Comparison of ENCODE assay signal across 11 cellular contexts in genomic region chr5:9851458-9851857, GRCh38.
DNase-seq lines count a peak whose midpoint lies in the region; TF ChIP-seq lines count a peak whose summit lies in the region.
"Had no signal": no experiment of that assay in that cellular context is flagged by ENCODE, and none has a peak within 500 bp of the region (broad histone marks: within the 10 kb centered on the region; RNA-seq: fewer than 3 reads in every experiment).

No MANE protein-coding gene starts in this region.

- no peak overlapping the region for H2BK15ac ChIP-seq in mesenchymal stem cell (ENCODE audit: low read depth, poor library complexity, severe bottlenecking)

- H3K23ac ChIP-seq in mesenchymal stem cell (ENCODE audit: low read length in 2 of 2) = no peak overlapping the region

- H3K36me3 ChIP-seq in mesenchymal stem cell (ENCODE audit: control insufficient read depth in 1 of 2, insufficient read depth in 2 of 2, low read depth in 1 of 2, low read length in 2 of 2) = no peaks in the 10 kb centered on the region
- H3K36me3 ChIP-seq in OCI-LY7 (ENCODE audit: insufficient read depth, low read length) = no peaks in the 10 kb centered on the region

- no peak overlapping the region for H3K4ac ChIP-seq in mesenchymal stem cell (ENCODE audit: low read depth in 1 of 2, low read length in 2 of 2)

- no peak overlapping the region for H3K9ac ChIP-seq in mesenchymal stem cell (ENCODE audit: low read length)

- no peaks in the 10 kb centered on the region for H4K20me1 ChIP-seq in OCI-LY7 (ENCODE audit: insufficient read depth, low read length)

- H3K4me1 ChIP-seq in mesenchymal stem cell (ENCODE audit: control insufficient read depth, insufficient read depth, low read depth, low read length) (no peaks in the 10 kb centered on the region), OCI-LY7 (ENCODE audit: insufficient read depth, low read length, poor library complexity, severe bottlenecking) (no peaks in the 10 kb centered on the region)

- peaks cover 5% of the 10 kb centered on the region for H3K9me3 ChIP-seq in mesenchymal stem cell (ENCODE audit: control insufficient read depth, low read length)
- H3K9me3 ChIP-seq in OCI-LY7 (ENCODE audit: low read length) = no peaks in the 10 kb centered on the region

- H3K79me1 ChIP-seq in mesenchymal stem cell (replicated peaks; ENCODE audit: low read length, poor library complexity, severe bottlenecking) = no peaks in the 10 kb centered on the region

- H2AK5ac ChIP-seq in mesenchymal stem cell (ENCODE audit: low read length, severe bottlenecking) = no peak overlapping the region

- no peak overlapping the region for H2BK120ac ChIP-seq in mesenchymal stem cell (ENCODE audit: low read depth, low read length)

- DNase-seq in AG10803 (ENCODE audit: low read depth) = peak; percentile 96
- DNase-seq in LHCN-M2 (ENCODE audit: low read depth) = peak; percentile 94
- DNase-seq in cardiac fibroblast (ENCODE audit: low read depth in 2 of 2) = peak; percentile 65 to 89
- DNase-seq in mesenchymal stem cell = peak; percentile 49
- DNase-seq in OCI-LY7 (ENCODE audit: low spot score) = no peak
- DNase-seq in SIG-M5 (lab: John Stamatoyannopoulos, UW) = no peak
- DNase-seq in stimulated activated CD8-positive, alpha-beta memory T cell treated with anti-CD3 and anti-CD28 coated beads, Interleukin-4, amount 100 ng/mL, for 48 hours = no peak
- DNase-seq in LoVo (ENCODE audit: low spot score) = no peak
- DNase-seq: foreskin melanocyte, naive B cell, NCI-H2107 had no signal

- H2AFZ ChIP-seq in mesenchymal stem cell (ENCODE audit: low read depth, low read length) (no peak overlapping the region), OCI-LY7 (ENCODE audit: low read length) (no peak overlapping the region)

- H4K91ac ChIP-seq in mesenchymal stem cell (ENCODE audit: low read length) = no peak overlapping the region

- H3K14ac ChIP-seq in mesenchymal stem cell (ENCODE audit: low read length in 2 of 2) = no peak overlapping the region

- no peak overlapping the region for H3K4me3 ChIP-seq in AG10803 (ENCODE audit: low read length)
- H3K4me3 ChIP-seq in cardiac fibroblast (replicated peaks in 1 of 2; ENCODE audit: low read depth in 2 of 2, low read length in 2 of 2) = no peak overlapping the region
- H3K4me3 ChIP-seq in mesenchymal stem cell (ENCODE audit: insufficient read depth in 1 of 2, low read depth in 1 of 2, low read length in 2 of 2) = no peak overlapping the region
- no peak overlapping the region for H3K4me3 ChIP-seq in OCI-LY7 (ENCODE audit: low read depth, low read length, poor library complexity, severe bottlenecking)

- no peak overlapping the region for H4K8ac ChIP-seq in mesenchymal stem cell (ENCODE audit: low read length)

- H2BK5ac ChIP-seq in mesenchymal stem cell (ENCODE audit: low read depth, low read length, poor library complexity, severe bottlenecking) = no peak overlapping the region

- H3K4me2 ChIP-seq in mesenchymal stem cell (ENCODE audit: low read length, poor library complexity, severe bottlenecking) (no peak overlapping the region), OCI-LY7 (ENCODE audit: low read length) (no peak overlapping the region)

- no peaks in the 10 kb centered on the region for H3K9me2 ChIP-seq in OCI-LY7 (ENCODE audit: insufficient read depth, low read length)

- no peak overlapping the region for H2BK12ac ChIP-seq in mesenchymal stem cell (ENCODE audit: low read length in 2 of 2)

- TF ChIP-seq CTCF in AG10803 (conservative IDR thresholded peaks at IDR 0.05; ENCODE audit: low read length) (peak; percentile 51), cardiac fibroblast (IDR thresholded peaks at IDR 0.05; ENCODE audit: low read depth, low read length) (peak; percentile 57), OCI-LY7 (conservative IDR thresholded peaks at IDR 0.05; ENCODE audit: low read length) (no peak)

- no peak overlapping the region for H3K27ac ChIP-seq in mesenchymal stem cell (ENCODE audit: low read length, poor library complexity, severe bottlenecking)
- H3K27ac ChIP-seq in OCI-LY7 (ENCODE audit: low read depth, low read length, poor library complexity, severe bottlenecking) = no peak overlapping the region

- POLR2A ChIA-PET in OCI-LY7 (lab: Charles Lee) = interaction anchor here (1.2 kb wide), 1 partner anchor 19 kb away, joined by 3 read pairs; no protein-coding TSS in a partner anchor

- CTCF ChIA-PET in OCI-LY7 (lab: Charles Lee; ENCODE audit: unreplicated experiment) = no interaction called here

- BruUV-seq in OCI-LY7 (replicated peaks; lab: Mats Ljungman, UMichigan) = no TSS peak

- H3K79me2 ChIP-seq in OCI-LY7 (ENCODE audit: insufficient read depth, low read depth, low read length) = no peaks in the 10 kb centered on the region

- H3K18ac ChIP-seq in mesenchymal stem cell (ENCODE audit: low read depth in 1 of 2, low read length in 2 of 2) = no peak overlapping the region

- H3K27me3 ChIP-seq in mesenchymal stem cell (ENCODE audit: control insufficient read depth in 1 of 2, insufficient read depth in 1 of 2, low read length in 2 of 2) = peaks cover 0 to 14% of the 10 kb centered on the region in 2 experiments

- intact Hi-C loops in OCI-LY7 (cut with micrococcal nuclease; ENCODE audit: unreplicated experiment) = no loop called here

- WGBS in mesenchymal stem cell = 73% methylated on average over 3 of the region's 3 CpGs

Comparison
In these comparisons a context has a peak if more than half of its experiments do, and no peak if none do; other contexts are left out.
1. DNase-seq: peak in AG10803 (single experiment), LHCN-M2 (single experiment), cardiac fibroblast (2 of 2) and mesenchymal stem cell (single experiment); none in OCI-LY7 (single experiment), SIG-M5 (single experiment), stimulated activated CD8-positive, alpha-beta memory T cell treated with anti-CD3 and anti-CD28 coated beads, Interleukin-4, amount 100 ng/mL, for 48 hours (single experiment) and LoVo (single experiment).